ENCODE assay signal across 9 cellular contexts in the genomic region with DNA sequence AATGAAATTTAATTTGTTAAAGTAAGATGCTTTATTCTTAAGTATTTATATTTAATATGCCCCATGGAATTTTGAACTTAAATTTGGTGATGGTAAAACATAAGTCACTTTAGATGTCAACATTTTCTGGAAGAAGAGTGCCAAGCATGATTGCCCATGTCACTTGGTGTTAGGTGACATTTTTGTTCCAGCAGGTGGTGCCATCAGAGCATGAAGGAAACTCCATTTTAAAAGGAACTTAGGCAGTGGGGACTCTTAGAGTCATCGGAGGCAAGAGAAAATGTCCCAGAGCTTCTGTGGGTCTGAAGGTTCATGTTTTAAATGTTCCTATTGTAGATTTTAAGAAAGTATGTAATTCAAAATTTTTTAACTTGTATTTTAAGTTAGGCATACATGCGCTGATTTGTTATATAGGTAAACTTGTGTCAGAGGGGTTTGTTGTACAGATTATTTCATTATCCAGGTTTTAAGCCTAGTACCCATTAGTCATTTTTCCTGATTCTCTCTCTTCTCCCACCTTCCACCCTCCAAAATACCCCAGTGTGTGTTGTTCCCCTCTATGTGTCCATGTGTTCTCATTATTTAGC.
DNase-seq lines count a peak whose midpoint lies in the region; ATAC-seq and TF ChIP-seq lines count a peak whose summit lies in the region.
"Had no signal": no experiment of that assay in that cellular context is flagged by ENCODE, and none has a peak within 500 bp of the region (broad histone marks: within the 10 kb centered on the region; RNA-seq: fewer than 3 reads in every experiment).

No MANE protein-coding gene starts in this region.

- H2AFZ ChIP-seq in osteoblast (ENCODE audit: low read length): no peak overlapping the region

- H3K27me3 Mint-ChIP-seq in endothelial cell (ENCODE audit: unreplicated experiment): peaks cover 2% of the 10 kb centered on the region
- H3K27me3 Mint-ChIP-seq: activated naive CD4-positive, alpha-beta T cell treated with anti-CD3 and anti-CD28 coated beads, Interleukin-2, amount 50 U/mL, for 24 hours had no signal

- no peak overlapping the region for H3K27ac Mint-ChIP-seq in endothelial cell (ENCODE audit: unreplicated experiment)
- H3K27ac Mint-ChIP-seq: activated naive CD4-positive, alpha-beta T cell treated with anti-CD3 and anti-CD28 coated beads, Interleukin-2, amount 50 U/mL, for 24 hours had no signal

- peaks cover 3% of the 10 kb centered on the region for H3K36me3 Mint-ChIP-seq in endothelial cell (ENCODE audit: low read depth, unreplicated experiment)
- H3K36me3 Mint-ChIP-seq: activated naive CD4-positive, alpha-beta T cell treated with anti-CD3 and anti-CD28 coated beads, Interleukin-2, amount 50 U/mL, for 24 hours had no signal

- peak; percentile 11 for DNase-seq in GM20000 (ENCODE audit: low spot score)
- peak; percentile 70 to 76 for DNase-seq in NCI-H526 (lab: John Stamatoyannopoulos, UW)
- DNase-seq in endothelial cell (ENCODE audit: low spot score): peak; percentile 22
- no peak for DNase-seq in osteoblast (ENCODE audit: insufficient read length, low spot score, missing footprints)
- no peak for DNase-seq in omental fat pad (ENCODE audit: low spot score)
- no peak for DNase-seq in activated CD4-positive, CD25-positive, alpha-beta regulatory T cell treated with anti-CD3 and anti-CD28 coated beads, Interleukin-2, amount 50 U/mL, for 72 hours

- H3K9me3 ChIP-seq in osteoblast (ENCODE audit: low read depth, low read length): no peaks in the 10 kb centered on the region

- H3K79me2 ChIP-seq in osteoblast (ENCODE audit: insufficient read depth, low read length): no peaks in the 10 kb centered on the region

- H4K20me1 ChIP-seq in osteoblast (ENCODE audit: insufficient read depth, low read length): no peaks in the 10 kb centered on the region

- no peaks in the 10 kb centered on the region for H3K27me3 ChIP-seq in osteoblast (ENCODE audit: insufficient read depth, low read length)

- ATAC-seq in GM18519 (IDR thresholded peaks at IDR 0.05; ENCODE audit: low FRiP score, unreplicated experiment) (no peak), omental fat pad (ENCODE audit: low FRiP score) (no peak)

- no peak overlapping the region for H3K4me2 ChIP-seq in osteoblast (ENCODE audit: insufficient read depth, low read length)

- H3K4me3 ChIP-seq in osteoblast (ENCODE audit: insufficient read depth, low read length): no peak overlapping the region

- no peak overlapping the region for H3K27ac ChIP-seq in 22Rv1
- H3K27ac ChIP-seq in osteoblast (ENCODE audit: low read depth, low read length): no peak overlapping the region

- TF ChIP-seq CTCF in 22Rv1 (IDR thresholded peaks at IDR 0.05) (peak; percentile 57), GM20000 (IDR thresholded peaks at IDR 0.05; ENCODE audit: extremely low read depth, missing control alignments) (no peak), endothelial cell (IDR thresholded peaks at IDR 0.05; ENCODE audit: unreplicated experiment) (peak; percentile 53), osteoblast (IDR thresholded peaks at IDR 0.05; ENCODE audit: extremely low read depth, low read depth, low read length) (peak; percentile 64), omental fat pad (IDR thresholded peaks at IDR 0.05) (no peak)

- H3K36me3 ChIP-seq in osteoblast (ENCODE audit: insufficient read depth, low read length): no peaks in the 10 kb centered on the region

- no peaks in the 10 kb centered on the region for H3K9me3 Mint-ChIP-seq in endothelial cell (ENCODE audit: unreplicated experiment)

- no peak overlapping the region for H3K4me3 Mint-ChIP-seq in endothelial cell (ENCODE audit: unreplicated experiment)
- H3K4me3 Mint-ChIP-seq: activated naive CD4-positive, alpha-beta T cell treated with anti-CD3 and anti-CD28 coated beads, Interleukin-2, amount 50 U/mL, for 24 hours had no signal

- H3K4me1 ChIP-seq in osteoblast (ENCODE audit: insufficient read depth, low read length): no peaks in the 10 kb centered on the region

- H3K4me1 Mint-ChIP-seq in endothelial cell (ENCODE audit: unreplicated experiment): no peaks in the 10 kb centered on the region
- H3K4me1 Mint-ChIP-seq: activated naive CD4-positive, alpha-beta T cell treated with anti-CD3 and anti-CD28 coated beads, Interleukin-2, amount 50 U/mL, for 24 hours had no signal

Comparison
In these comparisons a context has a peak if more than half of its experiments do, and no peak if none do; other contexts are left out.
1. CTCF ChIP-seq: peak in 22Rv1 (single experiment), endothelial cell (single experiment) and osteoblast (single experiment); none in GM20000 (single experiment) and omental fat pad (0 of 3).
2. DNase-seq: peak in GM20000 (single experiment), NCI-H526 (2 of 2) and endothelial cell (single experiment); none in osteoblast (single experiment), omental fat pad (single experiment) and activated CD4-positive, CD25-positive, alpha-beta regulatory T cell treated with anti-CD3 and anti-CD28 coated beads, Interleukin-2, amount 50 U/mL, for 72 hours (single experiment).